In the genomic region with DNA sequence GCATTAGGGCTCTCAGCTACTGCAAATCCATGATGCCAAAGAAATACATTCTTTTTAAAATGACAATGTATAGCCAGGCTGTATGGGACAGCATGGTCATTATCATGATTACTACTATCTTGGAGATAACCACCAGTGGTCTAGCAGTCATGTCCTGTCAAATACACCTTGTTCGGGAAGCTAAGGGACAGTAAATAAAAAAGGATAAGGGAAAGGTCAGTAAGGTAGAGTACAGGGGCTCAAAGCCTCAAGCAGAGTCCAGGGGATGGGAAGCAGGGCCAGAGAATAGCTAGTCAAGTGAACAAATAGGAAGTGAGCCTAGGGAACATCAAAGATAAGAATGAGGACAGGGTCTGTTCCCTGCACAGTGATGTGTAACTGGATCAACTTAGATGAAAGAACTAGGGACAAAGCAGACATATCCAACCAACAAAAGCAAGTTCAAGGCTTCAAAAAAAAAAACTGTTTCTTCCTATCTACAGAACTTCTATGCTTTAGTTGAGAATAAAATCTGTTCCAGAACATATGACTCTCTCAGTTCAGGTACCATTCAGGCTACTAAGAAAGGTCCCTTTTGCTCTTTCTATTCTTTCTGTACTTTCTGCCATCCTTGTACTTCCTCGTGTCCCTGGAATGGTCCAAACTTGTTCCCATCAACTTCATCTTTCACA, we compare ENCODE assay signal across 23 cellular contexts.
DNase-seq lines count a peak whose midpoint lies in the region; TF ChIP-seq lines count a peak whose summit lies in the region.
"Had no signal": no experiment of that assay in that cellular context is flagged by ENCODE, and none has a peak within 500 bp of the region (broad histone marks: within the 10 kb centered on the region; RNA-seq: fewer than 3 reads in every experiment).

No MANE protein-coding gene starts in this region.

- H3K27me3 ChIP-seq in hepatocyte (no peaks in the 10 kb centered on the region), mesendoderm (ENCODE audit: insufficient read depth, low read length, poor library complexity) (no peaks in the 10 kb centered on the region)
- H3K27me3 ChIP-seq: BLaER1, Peyer's patch, SJSA1 had no signal

- H3K4me3 Mint-ChIP-seq in activated CD4-positive, alpha-beta T cell treated with anti-CD3 and anti-CD28 coated beads, Interleukin-2, amount 10 ng/mL, durations not matched to agents 7 days and 5 days, result no peak overlapping the region
- no peak overlapping the region for H3K4me3 Mint-ChIP-seq in activated T-cell treated with anti-CD3 and anti-CD28 coated beads, Interleukin-2, amount 50 U/mL, for 24 hours
- H3K4me3 Mint-ChIP-seq: CD4-positive, alpha-beta T cell had no signal

- peak overlapping the region; percentile 10 for H3K4me2 ChIP-seq in hepatocyte
- H3K4me2 ChIP-seq in mesendoderm (ENCODE audit: low read length), result no peak overlapping the region
- H3K4me2 ChIP-seq: BLaER1 had no signal

- no peak overlapping the region for H2AFZ ChIP-seq in hepatocyte

- H3K36me3 ChIP-seq in hepatocyte (replicated peaks; ENCODE audit: insufficient read depth, low read depth) (no peaks in the 10 kb centered on the region), mesendoderm (ENCODE audit: control insufficient read depth, insufficient read depth, low read length) (no peaks in the 10 kb centered on the region)
- H3K36me3 ChIP-seq: BLaER1, Peyer's patch, SJSA1 had no signal

- no peaks in the 10 kb centered on the region for H3K36me3 Mint-ChIP-seq in activated CD4-positive, alpha-beta T cell treated with anti-CD3 and anti-CD28 coated beads, Interleukin-2, amount 10 ng/mL, durations not matched to agents 7 days and 5 days (ENCODE audit: low read depth)
- no peaks in the 10 kb centered on the region for H3K36me3 Mint-ChIP-seq in activated T-cell treated with anti-CD3 and anti-CD28 coated beads, Interleukin-2, amount 50 U/mL, for 24 hours (ENCODE audit: low read depth)

- H3K23ac ChIP-seq in mesendoderm (ENCODE audit: low read length), result no peak overlapping the region

- H3K9me2 ChIP-seq in hepatocyte (replicated peaks; ENCODE audit: insufficient read depth), result no peaks in the 10 kb centered on the region

- no peak overlapping the region for H2BK5ac ChIP-seq in mesendoderm (ENCODE audit: low read length)

- H2AK5ac ChIP-seq in mesendoderm (ENCODE audit: low read length), result no peak overlapping the region

- no peak for TF ChIP-seq CTCF in hepatocyte (IDR thresholded peaks at IDR 0.05; ENCODE audit: poor library complexity)

- POLR2A ChIA-PET in activated CD4-positive, alpha-beta T cell treated with anti-CD3 and anti-CD28 coated beads, Interleukin-2, amount 10 ng/mL, durations not matched to agents 7 days and 5 days (lab: Charles Lee), result no interaction called here

- no peaks in the 10 kb centered on the region for H4K20me1 ChIP-seq in hepatocyte (ENCODE audit: insufficient read depth, poor library complexity, severe bottlenecking)
- H4K20me1 ChIP-seq: BLaER1 had no signal

- H3K27ac ChIP-seq in hepatocyte, result no peak overlapping the region
- H3K27ac ChIP-seq in mesendoderm (ENCODE audit: low read depth, low read length), result no peak overlapping the region
- H3K27ac ChIP-seq: BLaER1, Peyer's patch, SJSA1 had no signal

- no peak overlapping the region for H3K4ac ChIP-seq in mesendoderm (ENCODE audit: low read depth, low read length)

- no peak overlapping the region for H4K5ac ChIP-seq in mesendoderm (ENCODE audit: low read length)

- WGBS in hepatocyte (ENCODE audit: low lambda C conversion rate, missing lambda C conversion rate), result 56% methylated on average over 2 of the region's 2 CpGs
- no CpG with 5 or more reads among the region's 2 CpGs for WGBS in mesendoderm (ENCODE audit: extremely low coverage, insufficient coverage, low lambda C conversion rate)

- no peak overlapping the region for H3K4me3 ChIP-seq in hepatocyte
- H3K4me3 ChIP-seq in mesendoderm (ENCODE audit: low read length), result no peak overlapping the region
- H3K4me3 ChIP-seq: BLaER1, GM12878, Peyer's patch, SJSA1 had no signal

- H3K9me3 ChIP-seq in hepatocyte (ENCODE audit: low read depth), result no peaks in the 10 kb centered on the region
- H3K9me3 ChIP-seq: BLaER1, Peyer's patch, SJSA1 had no signal

- CTCF ChIA-PET in activated CD4-positive, alpha-beta T cell treated with anti-CD3 and anti-CD28 coated beads, Interleukin-2, amount 10 ng/mL, durations not matched to agents 7 days and 5 days (lab: Charles Lee), result interaction anchor here (1.7 kb wide), 1 partner anchor 14 kb away, joined by 4 read pairs; no protein-coding TSS in a partner anchor

- H3K79me2 ChIP-seq in hepatocyte, result no peaks in the 10 kb centered on the region
- H3K79me2 ChIP-seq in mesendoderm (ENCODE audit: control insufficient read depth, insufficient read depth, low read length), result no peaks in the 10 kb centered on the region

- no peak overlapping the region for H4K8ac ChIP-seq in mesendoderm (ENCODE audit: low read depth, low read length)

- no peaks in the 10 kb centered on the region for H3K79me1 ChIP-seq in mesendoderm (ENCODE audit: low read length)

- H3K9ac ChIP-seq in mesendoderm (ENCODE audit: low read length), result no peak overlapping the region
- H3K9ac ChIP-seq: BLaER1 had no signal

- no peak overlapping the region for H2BK120ac ChIP-seq in mesendoderm (ENCODE audit: low read depth, low read length)

- peaks cover 24% of the 10 kb centered on the region for H3K4me1 ChIP-seq in hepatocyte (ENCODE audit: insufficient read depth)
- H3K4me1 ChIP-seq in mesendoderm (ENCODE audit: control insufficient read depth, low read depth, low read length), result no peaks in the 10 kb centered on the region
- H3K4me1 ChIP-seq: BLaER1 had no signal

- no peaks in the 10 kb centered on the region for H3K4me1 Mint-ChIP-seq in activated CD4-positive, alpha-beta T cell treated with anti-CD3 and anti-CD28 coated beads, Interleukin-2, amount 10 ng/mL, durations not matched to agents 7 days and 5 days
- no peaks in the 10 kb centered on the region for H3K4me1 Mint-ChIP-seq in activated T-cell treated with anti-CD3 and anti-CD28 coated beads, Interleukin-2, amount 50 U/mL, for 24 hours (ENCODE audit: low read depth)

- peaks cover 3% of the 10 kb centered on the region for H3K9me3 Mint-ChIP-seq in activated CD4-positive, alpha-beta T cell treated with anti-CD3 and anti-CD28 coated beads, Interleukin-2, amount 10 ng/mL, durations not matched to agents 7 days and 5 days
- H3K9me3 Mint-ChIP-seq in activated T-cell treated with anti-CD3 and anti-CD28 coated beads, Interleukin-2, amount 50 U/mL, for 24 hours, result peaks cover 6% of the 10 kb centered on the region

- DNase-seq in HuH-7 (ENCODE audit: low spot score), result peak; percentile 16
- no peak for DNase-seq in hepatocyte (ENCODE audit: low spot score)
- peak; percentile 12 for DNase-seq in mesendoderm
- no peak for DNase-seq in occipital lobe (lab: John Stamatoyannopoulos, UW)
- no peak for DNase-seq in activated CD4-positive, alpha-beta T cell treated with anti-CD3 and anti-CD28 coated beads, Interleukin-2, amount 10 ng/mL, durations not matched to agents 7 days and 5 days
- DNase-seq in activated T-cell treated with anti-CD3 and anti-CD28 coated beads, Interleukin-2, amount 50 U/mL, for 24 hours, result no peak
- DNase-seq in activated naive CD4-positive, alpha-beta T cell treated with Interleukin-2 at 50 U/mL for 16 hours, result no peak
- DNase-seq: ACHN; CD4-positive, alpha-beta T cell; COR-L47; DMS 273 treated with DMSO at 0.1 percent for 48 hours; DND-41; HCEC 1CT; Kasumi-1; NCI-H1417; NCI-H1694 treated with DMSO at 0.1 percent for 48 hours; NCI-H2081 treated with DMSO at 0.1 percent for 48 hours; NCI-H2171 treated with DMSO at 0.1 percent for 48 hours; NCI-H526; Peyer's patch had no signal

- H3K56ac ChIP-seq in mesendoderm (ENCODE audit: low read length), result no peak overlapping the region

- H3K18ac ChIP-seq in mesendoderm (ENCODE audit: low read length), result no peak overlapping the region

- no peak overlapping the region for H3K27ac Mint-ChIP-seq in activated CD4-positive, alpha-beta T cell treated with anti-CD3 and anti-CD28 coated beads, Interleukin-2, amount 10 ng/mL, durations not matched to agents 7 days and 5 days
- H3K27ac Mint-ChIP-seq in activated T-cell treated with anti-CD3 and anti-CD28 coated beads, Interleukin-2, amount 50 U/mL, for 24 hours, result no peak overlapping the region
- H3K27ac Mint-ChIP-seq: CD4-positive, alpha-beta T cell had no signal

- no peak overlapping the region for H2BK15ac ChIP-seq in mesendoderm (replicated peaks; ENCODE audit: low read depth)

- H3K27me3 Mint-ChIP-seq in activated CD4-positive, alpha-beta T cell treated with anti-CD3 and anti-CD28 coated beads, Interleukin-2, amount 10 ng/mL, durations not matched to agents 7 days and 5 days, result peaks cover 8% of the 10 kb centered on the region
- H3K27me3 Mint-ChIP-seq in activated T-cell treated with anti-CD3 and anti-CD28 coated beads, Interleukin-2, amount 50 U/mL, for 24 hours, result no peaks in the 10 kb centered on the region

Comparison
In these comparisons a context has a peak if more than half of its experiments do, and no peak if none do; other contexts are left out.
1. DNase-seq: peak in HuH-7 (single experiment) and mesendoderm (single experiment); none in hepatocyte (single experiment), occipital lobe (single experiment), activated CD4-positive, alpha-beta T cell treated with anti-CD3 and anti-CD28 coated beads, Interleukin-2, amount 10 ng/mL, durations not matched to agents 7 days and 5 days (single experiment), activated T-cell treated with anti-CD3 and anti-CD28 coated beads, Interleukin-2, amount 50 U/mL, for 24 hours (single experiment) and activated naive CD4-positive, alpha-beta T cell treated with Interleukin-2 at 50 U/mL for 16 hours (single experiment).